ENCODE assay signal across 7 cellular contexts in genomic region chr7:6615853-6616555, GRCh38. TPM values are rescaled to one million over a fixed set of nuclear protein-coding genes. Genes with fewer than 3 reads are reported as not detected.
A peak's percentile ranks its signal among the peaks of the same experiment; 100 is the strongest.
DNase-seq lines count a peak whose midpoint lies in the region; ATAC-seq and TF ChIP-seq lines count a peak whose summit lies in the region.

No MANE protein-coding gene starts in this region.

- intact Hi-C loops in left cardiac atrium (cut with DNase I) = no loop called here

- WGBS in HUES64 = 19% methylated on average over 45 of the region's 45 CpGs

- H3K9me3 ChIP-seq in HUES64 (ENCODE audit: insufficient read depth, low read depth, low read length) (no peaks in the 10 kb centered on the region), Karpas-422 (ENCODE audit: low read length) (no peaks in the 10 kb centered on the region)

- H3K4me1 ChIP-seq in HUES64 (ENCODE audit: insufficient read depth, low read length) (no peaks in the 10 kb centered on the region), Karpas-422 (ENCODE audit: low read length) (no peaks in the 10 kb centered on the region)

- no peaks in the 10 kb centered on the region for H3K27me3 ChIP-seq in HUES64 (ENCODE audit: insufficient read depth, low read length)
- no peaks in the 10 kb centered on the region for H3K27me3 ChIP-seq in Karpas-422 (ENCODE audit: low read length)

- H3K9me2 ChIP-seq in Karpas-422 (replicated peaks; ENCODE audit: insufficient read depth, low read length) = no peaks in the 10 kb centered on the region

- TF ChIP-seq CTCF in VCaP (conservative IDR thresholded peaks at IDR 0.05) (no peak), retinal pigment epithelial cell (conservative IDR thresholded peaks at IDR 0.05; ENCODE audit: low read depth, low read length) (no peak)

- no peaks in the 10 kb centered on the region for H3K79me2 ChIP-seq in Karpas-422 (ENCODE audit: low read length)

- peak; percentile 36 for DNase-seq in left cardiac atrium
- DNase-seq in retinal pigment epithelial cell (ENCODE audit: low read depth) = no peak
- no peak for DNase-seq in mesenteric fat pad (ENCODE audit: low spot score)
- no peak for DNase-seq in stimulated activated CD4-positive, alpha-beta T cell treated with anti-CD3 and anti-CD28 coated beads, Interleukin-4, amount 100 ng/mL, for 4 hours
- DNase-seq in Karpas-422 = no peak

- H3K4me2 ChIP-seq in Karpas-422 (ENCODE audit: low read depth, low read length, poor library complexity, severe bottlenecking) = no peak overlapping the region

- no peaks in the 10 kb centered on the region for H4K20me1 ChIP-seq in Karpas-422 (ENCODE audit: insufficient read depth, low read depth, low read length)

- peak overlapping the region; percentile 64 for H3K4me3 ChIP-seq in HUES64 (ENCODE audit: low read length)
- H3K4me3 ChIP-seq in retinal pigment epithelial cell (ENCODE audit: low read length) = peak overlapping the region; percentile 58
- H3K4me3 ChIP-seq in Karpas-422 (ENCODE audit: low read length) = no peak overlapping the region

- no peak overlapping the region for H2AFZ ChIP-seq in Karpas-422 (ENCODE audit: low read length)

- ATAC-seq in left cardiac atrium = peak; percentile 46 to 50

- peaks cover 8% of the 10 kb centered on the region for H3K36me3 ChIP-seq in HUES64 (ENCODE audit: insufficient read depth, low read length)
- H3K36me3 ChIP-seq in Karpas-422 (ENCODE audit: insufficient read depth, low read length) = no peaks in the 10 kb centered on the region

- H3K27ac ChIP-seq in HUES64 (ENCODE audit: low read depth, low read length) (peak overlapping the region; percentile 46; the same call in 1 of the 2 replicates), VCaP (peak overlapping the region; percentile 58; the same call in 1 of the 2 replicates), Karpas-422 (ENCODE audit: low read length) (no peak overlapping the region)

- H3K9ac ChIP-seq in HUES64 (ENCODE audit: low read depth, low read length) (peak overlapping the region; percentile 49), Karpas-422 (ENCODE audit: low read length) (no peak overlapping the region)

RNA-seq across cellular contexts. Expression of gene ZNF853, which starts 0.6 kb away (rescaled TPM):
- 4.4 TPM for polyA plus RNA-seq in HUES64 (2013, experiment 1 of 2)
- polyA plus RNA-seq in HUES64 (2013, experiment 2 of 2) = 5.6 TPM
- 10 to 100 TPM; 12.6 to 12.8 TPM for total RNA-seq in left cardiac atrium
- total RNA-seq in mesenteric fat pad = 4.1 TPM
- total RNA-seq in Karpas-422 (2014; rRNA removed; shearing (Covaris generic); ENCODE audit: low replicate concordance) = 0.04 TPM in 1 of 2 replicates, not detected in the other

RNA-seq across cellular contexts. Expression of gene ZNF316, which starts 21.1 kb away (rescaled TPM):
- polyA plus RNA-seq in HUES64 (2013, experiment 1 of 2) = 7.4 TPM
- 8.9 TPM for polyA plus RNA-seq in HUES64 (2013, experiment 2 of 2)
- total RNA-seq in left cardiac atrium (10 to 100 TPM; 16.7 to 18.3 TPM), mesenteric fat pad (27.7 TPM)
- total RNA-seq in Karpas-422 (2014; rRNA removed; shearing (Covaris generic); ENCODE audit: low replicate concordance) = 9.1 and 20.3 TPM in 2 replicates

RNA-seq across cellular contexts. Expression of gene INTS15, which starts 26.2 kb away (rescaled TPM):
- polyA plus RNA-seq in HUES64 (2013, experiment 1 of 2) = 20.2 TPM
- polyA plus RNA-seq in HUES64 (2013, experiment 2 of 2) = 20.3 TPM
- total RNA-seq in left cardiac atrium (10 to 100 TPM; 15.1 to 17.8 TPM), mesenteric fat pad (26.2 TPM)
- 14.0 and 35.2 TPM in 2 replicates for total RNA-seq in Karpas-422 (2014; rRNA removed; shearing (Covaris generic); ENCODE audit: low replicate concordance)

RNA-seq across cellular contexts. Expression of gene ZDHHC4, which starts 38.8 kb away (rescaled TPM):
- 40.9 TPM for polyA plus RNA-seq in HUES64 (2013, experiment 1 of 2)
- polyA plus RNA-seq in HUES64 (2013, experiment 2 of 2) = 50.8 TPM
- 10 to 100 TPM; 36.5 to 43.0 TPM for total RNA-seq in left cardiac atrium
- total RNA-seq in mesenteric fat pad = 53.9 TPM
- 48.4 and 66.1 TPM in 2 replicates for total RNA-seq in Karpas-422 (2014; rRNA removed; shearing (Covaris generic); ENCODE audit: low replicate concordance)
